In the genomic region with DNA sequence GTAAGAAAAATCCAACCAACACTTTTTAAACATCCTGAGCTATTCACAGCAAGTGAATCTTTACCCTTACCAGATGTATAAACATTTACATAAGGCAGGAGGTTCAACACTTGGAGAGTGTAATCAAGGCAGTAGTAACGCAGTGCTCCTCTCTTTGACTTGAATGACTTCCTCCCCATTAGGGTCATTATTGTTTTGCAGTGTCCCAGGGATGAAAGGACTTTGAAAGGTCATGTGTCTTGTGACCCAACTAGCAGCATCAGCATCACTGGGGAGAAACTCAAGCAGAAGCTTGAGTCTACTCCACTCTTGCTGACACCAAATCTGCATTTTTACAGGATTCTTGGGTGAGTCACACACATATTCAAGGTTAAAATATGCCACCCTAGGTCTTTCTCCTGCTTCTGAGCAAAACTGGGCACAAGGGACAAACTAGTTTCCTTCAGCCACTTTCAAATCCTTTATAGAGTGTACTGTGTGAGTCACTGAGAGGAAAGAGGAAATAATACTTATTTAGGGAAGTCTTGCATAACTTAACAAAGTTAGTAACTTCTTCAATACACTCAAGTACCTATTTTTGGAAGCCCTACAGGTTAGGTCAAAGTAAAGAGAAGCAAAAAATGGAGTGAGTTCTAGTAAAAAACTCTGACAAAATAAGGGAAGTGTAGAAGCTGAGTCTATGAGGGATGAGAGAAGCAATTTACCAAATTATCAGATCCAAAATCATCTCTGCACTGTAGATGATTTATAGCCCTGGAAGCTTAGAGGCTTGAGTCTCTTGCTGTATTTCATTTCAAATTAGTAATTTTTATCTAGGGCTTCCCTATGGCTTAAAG, we compare ENCODE assay signal across 9 cellular contexts. TPM values are rescaled to one million over a fixed set of nuclear protein-coding genes. Genes with fewer than 3 reads are reported as not detected.
DNase-seq lines count a peak whose midpoint lies in the region; ATAC-seq, FAIRE-seq and TF ChIP-seq lines count a peak whose summit lies in the region.
"Had no signal": no experiment of that assay in that cellular context is flagged by ENCODE, and none has a peak within 500 bp of the region (broad histone marks: within the 10 kb centered on the region; RNA-seq: fewer than 3 reads in every experiment).

No MANE protein-coding gene starts in this region.

- H4K5ac ChIP-seq in H1 (ENCODE audit: insufficient read length, low read depth, low read length), result no peak overlapping the region

- no peak overlapping the region for H3K9ac ChIP-seq in H1 (replicated peaks in 1 of 4; ENCODE audit: extremely low read depth in 1 of 4, low read depth in 3 of 4, low read length in 3 of 4)

- H3K27me3 ChIP-seq in H1 (replicated peaks in 1 of 4; ENCODE audit: control insufficient read depth in 3 of 4, extremely low read depth in 1 of 4, insufficient read depth in 3 of 4, low read length in 3 of 4), result peaks cover 0 to 2% (median 0%) of the 10 kb centered on the region in 4 experiments; a peak in 1 of 7 replicates

- H4K91ac ChIP-seq in H1 (replicated peaks; ENCODE audit: insufficient read length, low read length), result no peak overlapping the region

- TF ChIP-seq RAD21 in H1 (IDR thresholded peaks at IDR 0.05 in 1 of 2, conservative IDR thresholded peaks at IDR 0.05 in 1 of 2; ENCODE audit: low read depth in 2 of 2, low read length in 2 of 2), result no peak

- no peak for TF ChIP-seq POLR2A in H1 (IDR thresholded peaks at IDR 0.05; ENCODE audit: control extremely low read depth in 1 of 2, low read depth in 2 of 2, low read length in 2 of 2)

- CTCF ChIA-PET in activated CD4-positive, alpha-beta T cell treated with anti-CD3 and anti-CD28 coated beads, Interleukin-2, amount 10 ng/mL, durations not matched to agents 7 days and 5 days (lab: Charles Lee), result interaction anchor here (0.6 to 5.6 kb wide), 4 partner anchors 9 to 137 kb away, joined by 3 to 25 read pairs (median 6); no protein-coding TSS in a partner anchor
- CTCF ChIA-PET in H1 (lab: Charles Lee; ENCODE audit: partially characterized antibody), result interaction anchor here (0.6 to 2.0 kb wide), 5 partner anchors 23 to 211 kb away, joined by 3 to 7 read pairs (median 3); no protein-coding TSS in a partner anchor

- H3K56ac ChIP-seq in H1 (replicated peaks; ENCODE audit: insufficient read length, low read depth, low read length), result no peak overlapping the region

- peaks cover 17% of the 10 kb centered on the region for H3K36me3 Mint-ChIP-seq in activated CD4-positive, alpha-beta T cell treated with anti-CD3 and anti-CD28 coated beads, Interleukin-2, amount 10 ng/mL, durations not matched to agents 7 days and 5 days (ENCODE audit: low read depth)

- no peak overlapping the region for H2BK120ac ChIP-seq in H1 (replicated peaks; ENCODE audit: low read depth, low read length)

- peak; percentile 96 for ATAC-seq in HG02852 (IDR thresholded peaks at IDR 0.05; ENCODE audit: unreplicated experiment)

- no peaks in the 10 kb centered on the region for H4K20me1 ChIP-seq in H1 (replicated peaks in 1 of 2; ENCODE audit: control insufficient read depth in 1 of 2, insufficient read depth in 2 of 2, low read length in 2 of 2)

- no peak overlapping the region for H3K4ac ChIP-seq in H1 (replicated peaks; ENCODE audit: insufficient read length, low read depth, low read length)

- peaks cover 3% of the 10 kb centered on the region for H3K27me3 Mint-ChIP-seq in activated CD4-positive, alpha-beta T cell treated with anti-CD3 and anti-CD28 coated beads, Interleukin-2, amount 10 ng/mL, durations not matched to agents 7 days and 5 days

- no peak overlapping the region for H2BK5ac ChIP-seq in H1 (ENCODE audit: low read depth, low read length)

- H3K18ac ChIP-seq in H1 (ENCODE audit: extremely low read depth, low read length), result no peak overlapping the region

- H2AFZ ChIP-seq in H1 (ENCODE audit: low read length), result no peak overlapping the region

- H3K23ac ChIP-seq in H1 (ENCODE audit: insufficient read length), result no peak overlapping the region

- no peaks in the 10 kb centered on the region for H3K23me2 ChIP-seq in H1 (ENCODE audit: low read depth, low read length)

- peak overlapping the region; percentile 58 for H3K27ac Mint-ChIP-seq in activated CD4-positive, alpha-beta T cell treated with anti-CD3 and anti-CD28 coated beads, Interleukin-2, amount 10 ng/mL, durations not matched to agents 7 days and 5 days

- H3K27ac ChIP-seq in H1 (ENCODE audit: low read depth, low read length) (no peak overlapping the region), substantia nigra (ENCODE audit: low read depth, low read length, poor library complexity, severe bottlenecking) (no peak overlapping the region)

- no peak overlapping the region for H2AK5ac ChIP-seq in H1 (ENCODE audit: low read depth, low read length)

- H2BK12ac ChIP-seq in H1 (ENCODE audit: low read depth, low read length), result no peak overlapping the region

- peaks cover 0 to 5% (median 4%) of the 10 kb centered on the region in 4 experiments; a peak in 3 of 7 replicates for H3K4me1 ChIP-seq in H1 (replicated peaks in 1 of 4; ENCODE audit: control insufficient read depth in 3 of 4, insufficient read depth in 4 of 4, low read length in 3 of 4)

- H3K9me3 Mint-ChIP-seq in activated CD4-positive, alpha-beta T cell treated with anti-CD3 and anti-CD28 coated beads, Interleukin-2, amount 10 ng/mL, durations not matched to agents 7 days and 5 days, result peaks cover 16% of the 10 kb centered on the region

- no peak overlapping the region for H2BK20ac ChIP-seq in H1 (ENCODE audit: low read length)

- H3K79me1 ChIP-seq in H1 (ENCODE audit: low read depth, low read length), result no peaks in the 10 kb centered on the region

- H3K79me2 ChIP-seq in H1 (ENCODE audit: control insufficient read depth in 1 of 2, insufficient read depth in 2 of 2, low read length in 2 of 2), result no peaks in the 10 kb centered on the region

- no peak for TF ChIP-seq EP300 in H1 (IDR thresholded peaks at IDR 0.05; ENCODE audit: borderline replicate concordance in 1 of 2, low read depth in 2 of 2, low read length in 2 of 2)

- no peak overlapping the region for H3K4me3 ChIP-seq in H1 (ENCODE audit: extremely low read depth in 1 of 4, insufficient read depth in 2 of 4, low read depth in 3 of 4, low read length in 4 of 4)

- H3K4me3 Mint-ChIP-seq in activated CD4-positive, alpha-beta T cell treated with anti-CD3 and anti-CD28 coated beads, Interleukin-2, amount 10 ng/mL, durations not matched to agents 7 days and 5 days, result no peak overlapping the region

- H2BK15ac ChIP-seq in H1 (ENCODE audit: low read length), result no peak overlapping the region

- peak; percentile 48 for FAIRE-seq in H1 (lab: Jason Lieb, UNC)
- FAIRE-seq: colon had no signal

- DNase-seq in activated CD4-positive, alpha-beta T cell treated with anti-CD3 and anti-CD28 coated beads, Interleukin-2, amount 10 ng/mL, durations not matched to agents 7 days and 5 days, result no peak
- no peak for DNase-seq in activated CD4-positive, alpha-beta T cell treated with anti-CD3 and anti-CD28 coated beads for 4 hours
- DNase-seq in NOMO-1 treated with dmso at 0.1 percent for 144 hours (lab: John Stamatoyannopoulos, UW; ENCODE audit: unreplicated experiment) (peak; percentile 86), H1 (ENCODE audit: low read depth in 1 of 2, low spot score in 2 of 2) (no peak), non-pigmented ciliary epithelial cell (ENCODE audit: low read depth) (peak; percentile 27), substantia nigra (lab: John Stamatoyannopoulos, UW) (no peak), NCI-H446 treated with DMSO at 0.1 percent for 48 hours (lab: John Stamatoyannopoulos, UW) (no peak)

- no peak overlapping the region for H4K8ac ChIP-seq in H1 (ENCODE audit: extremely low read depth, insufficient read depth, low read length)

- TF ChIP-seq CTCF in H1 (IDR thresholded peaks at IDR 0.05; ENCODE audit: control extremely low read depth in 1 of 3, insufficient read depth in 1 of 3, low read depth in 1 of 3, low read length in 3 of 3), result no peak

- 19% methylated on average over 1 of the region's 1 CpG; no CpG with 5 or more reads in 1 of the 2 experiments for WGBS in H1 (ENCODE audit: extremely low coverage in 1 of 2, insufficient coverage in 1 of 2, insufficient read length in 1 of 2, insufficient replicate concordance in 2 of 2, low coverage in 1 of 2, low lambda C conversion rate in 2 of 2, missing lambda C conversion rate in 1 of 2), 2 experiments

- no peak overlapping the region for H3K14ac ChIP-seq in H1 (ENCODE audit: insufficient read length)

- peaks cover 39% of the 10 kb centered on the region for H3K4me1 Mint-ChIP-seq in activated CD4-positive, alpha-beta T cell treated with anti-CD3 and anti-CD28 coated beads, Interleukin-2, amount 10 ng/mL, durations not matched to agents 7 days and 5 days

- POLR2A ChIA-PET in activated CD4-positive, alpha-beta T cell treated with anti-CD3 and anti-CD28 coated beads, Interleukin-2, amount 10 ng/mL, durations not matched to agents 7 days and 5 days (lab: Charles Lee), result interaction anchor here (0.6 to 1.1 kb wide), 2 partner anchors 15 to 229 kb away, joined by 3 to 4 read pairs; no protein-coding TSS in a partner anchor
- POLR2A ChIA-PET in H1 (lab: Charles Lee; ENCODE audit: partially characterized antibody), result interaction anchor here (1.0 kb wide), 1 partner anchor 20 kb away, joined by 3 read pairs; no protein-coding TSS in a partner anchor

- H3K36me3 ChIP-seq in H1 (ENCODE audit: control insufficient read depth in 2 of 4, insufficient read depth in 4 of 4, low read length in 3 of 4), result no peaks in the 10 kb centered on the region

- no peaks in the 10 kb centered on the region for H3K9me3 ChIP-seq in H1 (ENCODE audit: insufficient read depth in 2 of 2, low read depth in 1 of 2, low read length in 1 of 2)

- no peak overlapping the region for H3K4me2 ChIP-seq in H1 (ENCODE audit: insufficient read depth in 1 of 2, low read depth in 2 of 2, low read length in 2 of 2)

TF ChIP-seq in H1, 55 proteins besides CTCF, POLR2A, EP300 and RAD21:
- TF ChIP-seq SP1 (IDR thresholded peaks at IDR 0.05; ENCODE audit: low read depth, low read length) (no peak), CBX5 (IDR thresholded peaks at IDR 0.05; ENCODE audit: low read depth, low read length) (no peak)

RNA-seq across cellular contexts. Expression of a gene that starts 51.0 kb away (rescaled TPM):
- total RNA-seq in activated CD4-positive, alpha-beta T cell treated with anti-CD3 and anti-CD28 coated beads, Interleukin-2, amount 10 ng/mL, durations not matched to agents 7 days and 5 days, result 10 to 100 TPM; 93.8 to 99.6 TPM
- total RNA-seq in H1 (2021; fragmentation: NEBNext Ultra II Directional; extraction: Animal tissue kit (Norgen Biotek cat#: 25700)), result 99.4 and 104 TPM in 2 replicates
- 32.5 and 50.1 TPM in 2 replicates for polyA plus RNA-seq in H1 (2011; rRNA removed)
- 57.1 TPM for polyA plus RNA-seq in H1 (2011; cell fraction: cytosol; rRNA removed)
- polyA plus RNA-seq in H1 (2011; cell fraction: nucleus; rRNA removed), result 40.2 TPM
- 45.0 to 64.5 TPM (median 52.5 TPM) in 4 replicates for polyA plus RNA-seq in H1 (2012, experiment 1 of 2)
- polyA plus RNA-seq in H1 (2012, experiment 2 of 2), result 3.5 TPM
- 57.5 TPM for polyA plus RNA-seq in H1 (2013, experiment 1 of 2)
- 54.2 TPM for polyA plus RNA-seq in H1 (2013, experiment 2 of 2)
- polyA minus RNA-seq in H1 (2011; rRNA and poly(A)+ RNA removed), result 111 and 154 TPM in 2 replicates
- 50.1 TPM for polyA minus RNA-seq in H1 (2011; cell fraction: cytosol; rRNA and poly(A)+ RNA removed)
- 101 TPM for polyA minus RNA-seq in H1 (2011; cell fraction: nucleus; rRNA and poly(A)+ RNA removed)

Comparison
In these comparisons a context has a peak if more than half of its experiments do, and no peak if none do; other contexts are left out.
1. DNase-seq: peak in NOMO-1 treated with dmso at 0.1 percent for 144 hours (single experiment) and non-pigmented ciliary epithelial cell (single experiment); none in activated CD4-positive, alpha-beta T cell treated with anti-CD3 and anti-CD28 coated beads, Interleukin-2, amount 10 ng/mL, durations not matched to agents 7 days and 5 days (single experiment), activated CD4-positive, alpha-beta T cell treated with anti-CD3 and anti-CD28 coated beads for 4 hours (0 of 2), H1 (0 of 2), substantia nigra (0 of 49) and NCI-H446 treated with DMSO at 0.1 percent for 48 hours (single experiment).